32 cellular contexts compared by ENCODE assay signal in genomic region chr16:69055003-69055402, GRCh38.
"Had no signal": no experiment of that assay in that cellular context is flagged by ENCODE, and none has a peak within 500 bp of the region (broad histone marks: within the 10 kb centered on the region; RNA-seq: fewer than 3 reads in every experiment).

No MANE protein-coding gene starts in this region.

- H3K27ac ChIP-seq: body of pancreas, breast epithelium, KMS-11, Peyer's patch, SJSA1, VCaP had no signal

- H3K4me1 ChIP-seq: breast epithelium, Peyer's patch, SJSA1 had no signal

- ATAC-seq: activated naive CD4-positive, alpha-beta T cell treated with anti-CD3 and anti-CD28 coated beads, Interleukin-2, amount 50 U/mL, for 72 hours; activated naive CD8-positive, alpha-beta T cell treated with anti-CD3 and anti-CD28 coated beads, Interleukin-2, amount 50 U/mL, for 24 hours; activated T-cell treated with anti-CD3 and anti-CD28 coated beads, Interleukin-2, amount 50 U/mL, for 4 hours; body of pancreas; PC-3 had no signal

- DNase-seq: activated B cell treated with CpG ODN at 0.5 μM for 24 hours; activated CD4-positive, alpha-beta memory T cell treated with anti-CD3 and anti-CD28 coated beads for 36 hours; activated CD4-positive, alpha-beta T cell treated with anti-CD3 and anti-CD28 coated beads for 4 hours; activated CD4-positive, alpha-beta T cell treated with anti-CD3 and anti-CD28 coated beads, Interleukin-2, amount 50 U/mL, for 1 hour; activated CD4-positive, CD25-positive, alpha-beta regulatory T cell treated with anti-CD3 and anti-CD28 coated beads, Interleukin-2, amount 50 U/mL, for 72 hours; activated CD8-positive, alpha-beta memory T cell treated with anti-CD3 and anti-CD28 coated beads, Interleukin-2, amount 50 U/mL, for 4 hours; activated gamma-delta T cell treated with Interleukin-2 at 50 U/mL for 16 hours; activated naive CD4-positive, alpha-beta T cell treated with anti-CD3 and anti-CD28 coated beads for 36 hours; activated naive CD8-positive, alpha-beta T cell treated with anti-CD3 and anti-CD28 coated beads, Interleukin-2, amount 50 U/mL, for 24 hours; activated T-cell treated with anti-CD3 and anti-CD28 coated beads for 4 hours; activated T-cell treated with anti-CD3 and anti-CD28 coated beads, Interleukin-2, amount 50 U/mL, for 4 hours; anterior cingulate cortex; body of pancreas; MM.1S; NCI-H1092 treated with DMSO at 0.1 percent for 48 hours; NCI-H1417 treated with DMSO at 0.1 percent for 48 hours; NCI-H187 treated with DMSO at 0.1 percent for 48 hours; NCI-H2081 treated with DMSO at 0.1 percent for 48 hours; NCI-H510A; NCI-H526; NCI-H748 treated with DMSO at 0.1 percent for 48 hours; NK-92 treated with Interleukin-12 subunit alpha and Interleukin-12 subunit beta, amount 100 ng/mL, for 24 hours; PC-3; Peyer's patch; RPMI8226; SHP77 treated with DMSO at 0.1 percent for 48 hours; SK-N-SH had no signal

- H3K36me3 ChIP-seq: breast epithelium, Peyer's patch, SJSA1 had no signal

- H3K27me3 ChIP-seq: body of pancreas, breast epithelium, Peyer's patch, SJSA1 had no signal

- H3K4me3 ChIP-seq: body of pancreas, breast epithelium, Peyer's patch, SJSA1 had no signal

- H3K9me3 ChIP-seq: body of pancreas, breast epithelium, Peyer's patch, SJSA1, SK-N-SH had no signal
